15 cellular contexts compared by ENCODE assay signal in genomic region chr6:38198219-38198618, GRCh38.
"Had no signal": no experiment of that assay in that cellular context is flagged by ENCODE, and none has a peak within 500 bp of the region (broad histone marks: within the 10 kb centered on the region; RNA-seq: fewer than 3 reads in every experiment).

No MANE protein-coding gene starts in this region.

- H3K4me3 ChIP-seq: lower lobe of right lung, thyroid gland had no signal

- H3K27ac ChIP-seq: epithelial cell of prostate, lower lobe of right lung, thyroid gland had no signal

- H3K9me3 ChIP-seq: lower lobe of right lung, thyroid gland had no signal

- DNase-seq: activated CD4-positive, alpha-beta T cell treated with anti-CD3 and anti-CD28 coated beads for 1 hour; activated naive CD4-positive, alpha-beta T cell; activated naive CD8-positive, alpha-beta T cell treated with anti-CD3 and anti-CD28 coated beads for 36 hours; amniotic stem cell; foreskin fibroblast; hippocampal formation; left cardiac atrium; lower lobe of right lung; naive thymus-derived CD8-positive, alpha-beta T cell; stimulated activated CD4-positive, alpha-beta T cell treated with anti-CD3 and anti-CD28 coated beads, Interleukin-2, amount 100 ng/mL, for 24 hours; stimulated activated naive CD4-positive, alpha-beta T cell treated with Interleukin-2 at 50 U/mL for 16 hours; T-cell; thyroid gland had no signal

- ATAC-seq: lower lobe of right lung; naive thymus-derived CD8-positive, alpha-beta T cell; T-cell had no signal

- H3K4me1 ChIP-seq: lower lobe of right lung had no signal

- H3K36me3 ChIP-seq: lower lobe of right lung, thyroid gland had no signal

- FAIRE-seq: islet of Langerhans had no signal

- H3K27me3 ChIP-seq: thyroid gland had no signal
